ENCODE assay signal across 24 cellular contexts in genomic region chr1:60553730-60554129, GRCh38.
"Had no signal": no experiment of that assay in that cellular context is flagged by ENCODE, and none has a peak within 500 bp of the region (broad histone marks: within the 10 kb centered on the region; RNA-seq: fewer than 3 reads in every experiment).

No MANE protein-coding gene starts in this region.

- ATAC-seq: K562 had no signal

- FAIRE-seq: HTR-8/SVneo, K562 had no signal

- H3K9me3 ChIP-seq: SK-N-SH had no signal

- H3K27ac ChIP-seq: HL-60, KMS-11, RWPE1 had no signal

- H3K9ac ChIP-seq: KMS-11, SK-N-SH had no signal

- H3K4me3 ChIP-seq: K562 had no signal

- DNase-seq: Kasumi-1, MM.1S, MV-4-11, NCI-H1048, NCI-H1105 treated with DMSO at 0.1 percent for 48 hours, NCI-H1417 treated with DMSO at 0.1 percent for 48 hours, NCI-H146, NCI-H1694 treated with DMSO at 0.1 percent for 48 hours, NCI-H1930, NCI-H2081, NCI-H2107, NCI-H2227 treated with DMSO at 0.1 percent for 48 hours, NCI-H510A, NCI-H524 treated with DMSO at 0.1 percent for 48 hours, NCI-H69, NCI-H774, SHP77, SK-N-SH, SW 1271 had no signal

- H3K4me2 ChIP-seq: KMS-11, SK-N-SH had no signal
